Comparison of ENCODE assay signal across 8 cellular contexts in genomic region chr6:138404666-138405337, GRCh38. TPM values are rescaled to one million over a fixed set of nuclear protein-coding genes. Genes with fewer than 3 reads are reported as not detected.
DNase-seq lines count a peak whose midpoint lies in the region; ATAC-seq and TF ChIP-seq lines count a peak whose summit lies in the region.

No MANE protein-coding gene starts in this region.

- peak overlapping the region; percentile 52 for H3K4me3 ChIP-seq in cardiac muscle cell
- H3K4me3 ChIP-seq in SJSA1, result peak overlapping the region; percentile 74
- peak overlapping the region; percentile 65 to 95 (median 86) for H3K4me3 ChIP-seq in liver (ENCODE audit: low read depth in 1 of 3, low read length in 3 of 3)
- H3K4me3 ChIP-seq in stomach smooth muscle (ENCODE audit: low read length in 2 of 2), result peak overlapping the region; percentile 61 to 91

- intact Hi-C loops in Right ventricle myocardium inferior (cut with DNase I), result loop anchor here (5.0 kb wide), 3 partner anchors 98 to 298 kb away; partner anchors contain the start of gene PERP

- H3K27me3 ChIP-seq in cardiac muscle cell (no peaks in the 10 kb centered on the region), SJSA1 (replicated peaks) (no peaks in the 10 kb centered on the region), liver (ENCODE audit: control insufficient read depth in 4 of 4, insufficient read depth in 4 of 4, low read length in 3 of 4) (no peaks in the 10 kb centered on the region), stomach smooth muscle (ENCODE audit: control insufficient read depth in 1 of 2, insufficient read depth in 2 of 2, low read length in 2 of 2) (no peaks in the 10 kb centered on the region)

- no peak for TF ChIP-seq CTCF in cardiac muscle cell (IDR thresholded peaks at IDR 0.05; ENCODE audit: low read depth, low read length)
- TF ChIP-seq CTCF in liver (IDR thresholded peaks at IDR 0.05; ENCODE audit: low read depth, low read length, missing input control), result no peak

- no peak for ATAC-seq in Right ventricle myocardium inferior

- DNase-seq in cardiac muscle cell (ENCODE audit: low read depth in 1 of 2, low spot score in 1 of 2), result peak; percentile 19 to 29
- DNase-seq in Right ventricle myocardium inferior (ENCODE audit: missing footprints), result no peak
- DNase-seq in SJSA1 (ENCODE audit: low read depth in 1 of 2, low spot score in 2 of 2), result no peak
- DNase-seq in cerebellar cortex (ENCODE audit: low spot score), result peak; percentile 36
- no peak for DNase-seq in NCI-H2081 (lab: John Stamatoyannopoulos, UW)
- DNase-seq in EL, result no peak

- H3K36me3 ChIP-seq in cardiac muscle cell (peaks cover 26% of the 10 kb centered on the region), SJSA1 (peaks cover 34% of the 10 kb centered on the region), liver (ENCODE audit: control insufficient read depth in 4 of 4, insufficient read depth in 3 of 4, low read depth in 1 of 4, low read length in 3 of 4) (peaks cover 0 to 17% (median 15%) of the 10 kb centered on the region in 4 donors), stomach smooth muscle (ENCODE audit: control insufficient read depth in 2 of 2, insufficient read depth in 2 of 2, low read length in 2 of 2) (peaks cover 12 to 33% of the 10 kb centered on the region in 2 donors)

- TF ChIP-seq RAD21 in liver (IDR thresholded peaks at IDR 0.05), result no peak

- H3K4me1 ChIP-seq in cardiac muscle cell (ENCODE audit: low read depth) (peaks cover 7% of the 10 kb centered on the region), SJSA1 (replicated peaks) (peaks cover 9% of the 10 kb centered on the region), liver (ENCODE audit: control insufficient read depth in 4 of 4, insufficient read depth in 4 of 4, low read length in 3 of 4) (peaks cover 7 to 44% (median 21%) of the 10 kb centered on the region in 4 donors), stomach smooth muscle (ENCODE audit: control insufficient read depth, insufficient read depth, low read length) (peaks cover 12% of the 10 kb centered on the region)

- H3K9me3 ChIP-seq in cardiac muscle cell (ENCODE audit: low read depth) (no peaks in the 10 kb centered on the region), SJSA1 (replicated peaks) (no peaks in the 10 kb centered on the region), liver (ENCODE audit: control insufficient read depth in 4 of 4, low read length in 3 of 4) (no peaks in the 10 kb centered on the region), stomach smooth muscle (ENCODE audit: control insufficient read depth in 2 of 2, low read length in 2 of 2) (no peaks in the 10 kb centered on the region)

- H3K9ac ChIP-seq in liver (ENCODE audit: low read depth in 1 of 2, low read length in 2 of 2), result peak overlapping the region; percentile 5 to 100
- H3K9ac ChIP-seq in stomach smooth muscle (ENCODE audit: low read length in 2 of 2), result peak overlapping the region; percentile 86 to 90

- H3K27ac ChIP-seq in cardiac muscle cell, result peak overlapping the region; percentile 22
- peak overlapping the region; percentile 48; the same call in 1 of the 2 replicates for H3K27ac ChIP-seq in SJSA1
- H3K27ac ChIP-seq in liver (ENCODE audit: low read depth in 1 of 2, low read length in 2 of 2), result peak overlapping the region; percentile 83 to 96
- H3K27ac ChIP-seq in stomach smooth muscle (ENCODE audit: low read length), result peak overlapping the region; percentile 90

- WGBS in liver, result 4% methylated on average over 35 of the region's 35 CpGs

TF ChIP-seq in liver, 16 proteins besides CTCF, POLR2A, EP300 and RAD21:
- TF ChIP-seq YY1 (IDR thresholded peaks at IDR 0.05) (peak; percentile 50), MAX (IDR thresholded peaks at IDR 0.05) (no peak), FOXA1 (IDR thresholded peaks at IDR 0.05) (no peak), NR2F2 (IDR thresholded peaks at IDR 0.05) (no peak), RXRA (IDR thresholded peaks at IDR 0.05) (peak in 1 of 2 donors; percentile 6), JUND (IDR thresholded peaks at IDR 0.05) (no peak), TAF1 (conservative IDR thresholded peaks at IDR 0.05) (no peak), SP1 (IDR thresholded peaks at IDR 0.05) (no peak), GABPA (IDR thresholded peaks at IDR 0.05 in 1 of 2, conservative IDR thresholded peaks at IDR 0.05 in 1 of 2) (peak in 1 of 2 donors; percentile 20), EGR1 (IDR thresholded peaks at IDR 0.05; ENCODE audit: low read depth in 2 of 2) (no peak), HNF4A (conservative IDR thresholded peaks at IDR 0.05) (no peak), ATF3 (IDR thresholded peaks at IDR 0.05) (no peak), FOXA2 (IDR thresholded peaks at IDR 0.05) (no peak)
- TF ChIP-seq, protein P1, sequence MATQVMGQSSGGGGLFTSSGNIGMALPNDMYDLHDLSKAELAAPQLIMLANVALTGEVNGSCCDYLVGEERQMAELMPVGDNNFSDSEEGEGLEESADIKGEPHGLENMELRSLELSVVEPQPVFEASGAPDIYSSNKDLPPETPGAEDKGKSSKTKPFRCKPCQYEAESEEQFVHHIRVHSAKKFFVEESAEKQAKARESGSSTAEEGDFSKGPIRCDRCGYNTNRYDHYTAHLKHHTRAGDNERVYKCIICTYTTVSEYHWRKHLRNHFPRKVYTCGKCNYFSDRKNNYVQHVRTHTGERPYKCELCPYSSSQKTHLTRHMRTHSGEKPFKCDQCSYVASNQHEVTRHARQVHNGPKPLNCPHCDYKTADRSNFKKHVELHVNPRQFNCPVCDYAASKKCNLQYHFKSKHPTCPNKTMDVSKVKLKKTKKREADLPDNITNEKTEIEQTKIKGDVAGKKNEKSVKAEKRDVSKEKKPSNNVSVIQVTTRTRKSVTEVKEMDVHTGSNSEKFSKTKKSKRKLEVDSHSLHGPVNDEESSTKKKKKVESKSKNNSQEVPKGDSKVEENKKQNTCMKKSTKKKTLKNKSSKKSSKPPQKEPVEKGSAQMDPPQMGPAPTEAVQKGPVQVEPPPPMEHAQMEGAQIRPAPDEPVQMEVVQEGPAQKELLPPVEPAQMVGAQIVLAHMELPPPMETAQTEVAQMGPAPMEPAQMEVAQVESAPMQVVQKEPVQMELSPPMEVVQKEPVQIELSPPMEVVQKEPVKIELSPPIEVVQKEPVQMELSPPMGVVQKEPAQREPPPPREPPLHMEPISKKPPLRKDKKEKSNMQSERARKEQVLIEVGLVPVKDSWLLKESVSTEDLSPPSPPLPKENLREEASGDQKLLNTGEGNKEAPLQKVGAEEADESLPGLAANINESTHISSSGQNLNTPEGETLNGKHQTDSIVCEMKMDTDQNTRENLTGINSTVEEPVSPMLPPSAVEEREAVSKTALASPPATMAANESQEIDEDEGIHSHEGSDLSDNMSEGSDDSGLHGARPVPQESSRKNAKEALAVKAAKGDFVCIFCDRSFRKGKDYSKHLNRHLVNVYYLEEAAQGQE (IDR thresholded peaks at IDR 0.05), result no peak
- TF ChIP-seq, protein P2, sequence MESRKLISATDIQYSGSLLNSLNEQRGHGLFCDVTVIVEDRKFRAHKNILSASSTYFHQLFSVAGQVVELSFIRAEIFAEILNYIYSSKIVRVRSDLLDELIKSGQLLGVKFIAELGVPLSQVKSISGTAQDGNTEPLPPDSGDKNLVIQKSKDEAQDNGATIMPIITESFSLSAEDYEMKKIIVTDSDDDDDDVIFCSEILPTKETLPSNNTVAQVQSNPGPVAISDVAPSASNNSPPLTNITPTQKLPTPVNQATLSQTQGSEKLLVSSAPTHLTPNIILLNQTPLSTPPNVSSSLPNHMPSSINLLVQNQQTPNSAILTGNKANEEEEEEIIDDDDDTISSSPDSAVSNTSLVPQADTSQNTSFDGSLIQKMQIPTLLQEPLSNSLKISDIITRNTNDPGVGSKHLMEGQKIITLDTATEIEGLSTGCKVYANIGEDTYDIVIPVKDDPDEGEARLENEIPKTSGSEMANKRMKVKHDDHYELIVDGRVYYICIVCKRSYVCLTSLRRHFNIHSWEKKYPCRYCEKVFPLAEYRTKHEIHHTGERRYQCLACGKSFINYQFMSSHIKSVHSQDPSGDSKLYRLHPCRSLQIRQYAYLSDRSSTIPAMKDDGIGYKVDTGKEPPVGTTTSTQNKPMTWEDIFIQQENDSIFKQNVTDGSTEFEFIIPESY (IDR thresholded peaks at IDR 0.05), result no peak

RNA-seq across cellular contexts. Expression of gene HEBP2, which starts 0.8 kb away (rescaled TPM):
- 55.9 and 62.2 TPM in 2 replicates for total RNA-seq in cardiac muscle cell
- polyA plus RNA-seq in cardiac muscle cell, result 97.1 and 109 TPM in 2 replicates
- 103 TPM for total RNA-seq in Right ventricle myocardium inferior
- 22.8 and 64.8 TPM in 2 replicates for total RNA-seq in SJSA1 (2014; rRNA removed; shearing (Covaris generic))
- total RNA-seq in liver, result 10 to 100 TPM in 1 of 2 donors, 1 to 10 TPM in 1; 5.6 to 12.0 TPM
- polyA plus RNA-seq in liver, result 10 to 100 TPM; 21.7 to 58.0 TPM

RNA-seq across cellular contexts. Expression of gene SMIM28, which starts 27.1 kb away (rescaled TPM):
- total RNA-seq in cardiac muscle cell (not detected in 2 replicates), Right ventricle myocardium inferior (not detected), liver (not detected)
- polyA plus RNA-seq in cardiac muscle cell (not detected in 2 replicates), liver (not detected)
- total RNA-seq in SJSA1 (2014; rRNA removed; shearing (Covaris generic)), result not detected in 2 replicates

Comparison
In these comparisons a context has a peak if more than half of its experiments do, and no peak if none do; other contexts are left out.
1. DNase-seq: peak in cardiac muscle cell (2 of 2) and cerebellar cortex (single experiment); none in Right ventricle myocardium inferior (single experiment), SJSA1 (0 of 2), NCI-H2081 (0 of 2) and EL (single experiment).
2. H3K27ac ChIP-seq: peak in every context shown above with its lines; median percentile 90 in stomach smooth muscle; 90 in liver; 48 in SJSA1; 22 in cardiac muscle cell.
3. Peak in every context shown above with its lines, with median percentiles within 50 percentile points of each other: H3K4me3 ChIP-seq.